1 cellular context compared by ENCODE assay signal in the genomic region with DNA sequence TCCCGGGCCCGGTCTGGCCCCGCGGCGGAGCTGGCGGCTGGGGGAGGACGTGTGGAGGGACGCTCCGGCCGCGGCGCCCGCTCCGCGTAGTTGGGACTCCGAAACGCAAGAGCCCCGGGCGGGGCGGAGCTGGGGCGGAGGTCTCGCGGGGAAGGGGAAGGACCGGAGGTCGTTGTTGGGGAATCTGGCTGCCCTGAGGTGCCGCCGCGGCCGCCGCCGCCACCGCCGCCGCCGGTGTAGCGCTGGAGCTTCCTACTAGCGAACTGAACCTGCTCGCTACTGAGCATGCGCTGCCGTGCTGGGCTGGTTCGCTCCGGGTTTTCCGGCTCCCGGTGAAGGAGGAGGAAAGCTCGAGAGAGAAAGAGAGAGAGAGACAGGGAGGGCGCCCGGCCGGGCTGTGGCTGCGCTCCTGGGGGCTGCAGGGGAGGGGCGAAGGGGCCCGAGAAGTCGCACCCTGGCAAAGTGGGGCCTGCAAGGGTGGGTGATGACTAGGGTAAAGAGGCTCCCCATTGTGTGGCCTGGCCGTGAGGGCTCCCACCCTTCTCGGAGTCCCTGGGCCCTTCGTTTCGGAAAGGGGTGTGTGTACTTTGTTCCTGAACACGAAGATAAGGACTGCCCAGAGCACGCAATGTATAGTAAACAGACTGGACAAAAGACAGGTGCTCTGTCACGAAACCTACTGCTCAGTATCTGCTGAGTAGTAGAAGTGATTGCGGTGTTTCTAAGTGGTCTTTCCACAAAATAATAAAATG.
TF ChIP-seq lines count a peak whose summit lies in the region.

TSS of gene SOS1 (minus strand) at position 281 of the 752 bp plus-strand sequence. CDS start 629 bp downstream, outside the sequence.

TF ChIP-seq in K562, 482 proteins besides CTCF, POLR2A, EP300 and RAD21 (continued from another document and continues in another):
- TF ChIP-seq JUNB (CRISPR knock-in tag; conservative IDR thresholded peaks at IDR 0.05) (no peak), MCM3 (IDR thresholded peaks at IDR 0.05) (no peak), SMARCE1 (IDR thresholded peaks at IDR 0.05) (peak; percentile 56), JUN (IDR thresholded peaks at IDR 0.05; ENCODE audit: borderline replicate concordance, low read depth, low read length) (no peak; the same call in 1 of the 2 replicates), JUN (CRISPR knock-in tag; IDR thresholded peaks at IDR 0.05; ENCODE audit: borderline replicate concordance) (no peak), ZC3H8 (IDR thresholded peaks at IDR 0.05) (no peak), BHLHE40 (IDR thresholded peaks at IDR 0.05; ENCODE audit: low read length) (no peak), ZNF764 (CRISPR knock-in tag; IDR thresholded peaks at IDR 0.05; ENCODE audit: low read depth) (no peak), ZNF511 (CRISPR knock-in tag; IDR thresholded peaks at IDR 0.05) (no peak), HDAC2 (IDR thresholded peaks at IDR 0.05) (peak; percentile 87), ZBTB5 (IDR thresholded peaks at IDR 0.05) (no peak), FOXJ2 (tag; IDR thresholded peaks at IDR 0.05) (peak; percentile 79), ADNP (tag; IDR thresholded peaks at IDR 0.05) (no peak), NCOA6 (IDR thresholded peaks at IDR 0.05) (no peak), ZNF134 (CRISPR knock-in tag; conservative IDR thresholded peaks at IDR 0.05) (no peak), RBM25 (IDR thresholded peaks at IDR 0.05; ENCODE audit: low read depth, low read length, severe bottlenecking) (no peak), ZNF184 (CRISPR knock-in tag; IDR thresholded peaks at IDR 0.05) (no peak), NFYB (IDR thresholded peaks at IDR 0.05; ENCODE audit: extremely low read depth, insufficient read length) (no peak), ZNF133 (CRISPR knock-in tag; IDR thresholded peaks at IDR 0.05) (no peak), ARID4B (CRISPR knock-in tag; IDR thresholded peaks at IDR 0.05) (peak; percentile 44; the same call in 1 of the 2 replicates), IFI16 (CRISPR knock-in tag; IDR thresholded peaks at IDR 0.05) (no peak), ZNF76 (CRISPR knock-in tag; IDR thresholded peaks at IDR 0.05; ENCODE audit: borderline replicate concordance) (no peak), ARHGAP35 (IDR thresholded peaks at IDR 0.05; ENCODE audit: partially characterized antibody) (no peak), BCLAF1 (IDR thresholded peaks at IDR 0.05; ENCODE audit: borderline replicate concordance in 1 of 2, control insufficient read depth in 1 of 2, low read depth in 2 of 2, low read length in 1 of 2) (no peak), ZSCAN32 (CRISPR knock-in tag; IDR thresholded peaks at IDR 0.05) (no peak), TAF1 (IDR thresholded peaks at IDR 0.05; ENCODE audit: control insufficient read depth, extremely low read depth, insufficient read depth, low read length, severe bottlenecking) (peak; percentile 96)
- TF ChIP-seq, protein P1, sequence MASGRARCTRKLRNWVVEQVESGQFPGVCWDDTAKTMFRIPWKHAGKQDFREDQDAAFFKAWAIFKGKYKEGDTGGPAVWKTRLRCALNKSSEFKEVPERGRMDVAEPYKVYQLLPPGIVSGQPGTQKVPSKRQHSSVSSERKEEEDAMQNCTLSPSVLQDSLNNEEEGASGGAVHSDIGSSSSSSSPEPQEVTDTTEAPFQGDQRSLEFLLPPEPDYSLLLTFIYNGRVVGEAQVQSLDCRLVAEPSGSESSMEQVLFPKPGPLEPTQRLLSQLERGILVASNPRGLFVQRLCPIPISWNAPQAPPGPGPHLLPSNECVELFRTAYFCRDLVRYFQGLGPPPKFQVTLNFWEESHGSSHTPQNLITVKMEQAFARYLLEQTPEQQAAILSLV (tag; IDR thresholded peaks at IDR 0.05), result no peak
- TF ChIP-seq, protein P2, sequence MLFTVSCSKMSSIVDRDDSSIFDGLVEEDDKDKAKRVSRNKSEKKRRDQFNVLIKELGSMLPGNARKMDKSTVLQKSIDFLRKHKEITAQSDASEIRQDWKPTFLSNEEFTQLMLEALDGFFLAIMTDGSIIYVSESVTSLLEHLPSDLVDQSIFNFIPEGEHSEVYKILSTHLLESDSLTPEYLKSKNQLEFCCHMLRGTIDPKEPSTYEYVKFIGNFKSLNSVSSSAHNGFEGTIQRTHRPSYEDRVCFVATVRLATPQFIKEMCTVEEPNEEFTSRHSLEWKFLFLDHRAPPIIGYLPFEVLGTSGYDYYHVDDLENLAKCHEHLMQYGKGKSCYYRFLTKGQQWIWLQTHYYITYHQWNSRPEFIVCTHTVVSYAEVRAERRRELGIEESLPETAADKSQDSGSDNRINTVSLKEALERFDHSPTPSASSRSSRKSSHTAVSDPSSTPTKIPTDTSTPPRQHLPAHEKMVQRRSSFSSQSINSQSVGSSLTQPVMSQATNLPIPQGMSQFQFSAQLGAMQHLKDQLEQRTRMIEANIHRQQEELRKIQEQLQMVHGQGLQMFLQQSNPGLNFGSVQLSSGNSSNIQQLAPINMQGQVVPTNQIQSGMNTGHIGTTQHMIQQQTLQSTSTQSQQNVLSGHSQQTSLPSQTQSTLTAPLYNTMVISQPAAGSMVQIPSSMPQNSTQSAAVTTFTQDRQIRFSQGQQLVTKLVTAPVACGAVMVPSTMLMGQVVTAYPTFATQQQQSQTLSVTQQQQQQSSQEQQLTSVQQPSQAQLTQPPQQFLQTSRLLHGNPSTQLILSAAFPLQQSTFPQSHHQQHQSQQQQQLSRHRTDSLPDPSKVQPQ (CRISPR knock-in tag; IDR thresholded peaks at IDR 0.05; ENCODE audit: borderline replicate concordance), result no peak
- TF ChIP-seq, protein P3, sequence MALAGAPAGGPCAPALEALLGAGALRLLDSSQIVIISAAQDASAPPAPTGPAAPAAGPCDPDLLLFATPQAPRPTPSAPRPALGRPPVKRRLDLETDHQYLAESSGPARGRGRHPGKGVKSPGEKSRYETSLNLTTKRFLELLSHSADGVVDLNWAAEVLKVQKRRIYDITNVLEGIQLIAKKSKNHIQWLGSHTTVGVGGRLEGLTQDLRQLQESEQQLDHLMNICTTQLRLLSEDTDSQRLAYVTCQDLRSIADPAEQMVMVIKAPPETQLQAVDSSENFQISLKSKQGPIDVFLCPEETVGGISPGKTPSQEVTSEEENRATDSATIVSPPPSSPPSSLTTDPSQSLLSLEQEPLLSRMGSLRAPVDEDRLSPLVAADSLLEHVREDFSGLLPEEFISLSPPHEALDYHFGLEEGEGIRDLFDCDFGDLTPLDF (CRISPR knock-in tag; IDR thresholded peaks at IDR 0.05), result no peak
- TF ChIP-seq, protein P4, sequence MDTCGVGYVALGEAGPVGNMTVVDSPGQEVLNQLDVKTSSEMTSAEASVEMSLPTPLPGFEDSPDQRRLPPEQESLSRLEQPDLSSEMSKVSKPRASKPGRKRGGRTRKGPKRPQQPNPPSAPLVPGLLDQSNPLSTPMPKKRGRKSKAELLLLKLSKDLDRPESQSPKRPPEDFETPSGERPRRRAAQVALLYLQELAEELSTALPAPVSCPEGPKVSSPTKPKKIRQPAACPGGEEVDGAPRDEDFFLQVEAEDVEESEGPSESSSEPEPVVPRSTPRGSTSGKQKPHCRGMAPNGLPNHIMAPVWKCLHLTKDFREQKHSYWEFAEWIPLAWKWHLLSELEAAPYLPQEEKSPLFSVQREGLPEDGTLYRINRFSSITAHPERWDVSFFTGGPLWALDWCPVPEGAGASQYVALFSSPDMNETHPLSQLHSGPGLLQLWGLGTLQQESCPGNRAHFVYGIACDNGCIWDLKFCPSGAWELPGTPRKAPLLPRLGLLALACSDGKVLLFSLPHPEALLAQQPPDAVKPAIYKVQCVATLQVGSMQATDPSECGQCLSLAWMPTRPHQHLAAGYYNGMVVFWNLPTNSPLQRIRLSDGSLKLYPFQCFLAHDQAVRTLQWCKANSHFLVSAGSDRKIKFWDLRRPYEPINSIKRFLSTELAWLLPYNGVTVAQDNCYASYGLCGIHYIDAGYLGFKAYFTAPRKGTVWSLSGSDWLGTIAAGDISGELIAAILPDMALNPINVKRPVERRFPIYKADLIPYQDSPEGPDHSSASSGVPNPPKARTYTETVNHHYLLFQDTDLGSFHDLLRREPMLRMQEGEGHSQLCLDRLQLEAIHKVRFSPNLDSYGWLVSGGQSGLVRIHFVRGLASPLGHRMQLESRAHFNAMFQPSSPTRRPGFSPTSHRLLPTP (IDR thresholded peaks at IDR 0.05; ENCODE audit: borderline replicate concordance, extremely low read depth, insufficient read length), result no peak
- TF ChIP-seq, protein P5, sequence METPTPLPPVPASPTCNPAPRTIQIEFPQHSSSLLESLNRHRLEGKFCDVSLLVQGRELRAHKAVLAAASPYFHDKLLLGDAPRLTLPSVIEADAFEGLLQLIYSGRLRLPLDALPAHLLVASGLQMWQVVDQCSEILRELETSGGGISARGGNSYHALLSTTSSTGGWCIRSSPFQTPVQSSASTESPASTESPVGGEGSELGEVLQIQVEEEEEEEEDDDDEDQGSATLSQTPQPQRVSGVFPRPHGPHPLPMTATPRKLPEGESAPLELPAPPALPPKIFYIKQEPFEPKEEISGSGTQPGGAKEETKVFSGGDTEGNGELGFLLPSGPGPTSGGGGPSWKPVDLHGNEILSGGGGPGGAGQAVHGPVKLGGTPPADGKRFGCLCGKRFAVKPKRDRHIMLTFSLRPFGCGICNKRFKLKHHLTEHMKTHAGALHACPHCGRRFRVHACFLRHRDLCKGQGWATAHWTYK (CRISPR knock-in tag; IDR thresholded peaks at IDR 0.05), result no peak
- TF ChIP-seq, protein P6, sequence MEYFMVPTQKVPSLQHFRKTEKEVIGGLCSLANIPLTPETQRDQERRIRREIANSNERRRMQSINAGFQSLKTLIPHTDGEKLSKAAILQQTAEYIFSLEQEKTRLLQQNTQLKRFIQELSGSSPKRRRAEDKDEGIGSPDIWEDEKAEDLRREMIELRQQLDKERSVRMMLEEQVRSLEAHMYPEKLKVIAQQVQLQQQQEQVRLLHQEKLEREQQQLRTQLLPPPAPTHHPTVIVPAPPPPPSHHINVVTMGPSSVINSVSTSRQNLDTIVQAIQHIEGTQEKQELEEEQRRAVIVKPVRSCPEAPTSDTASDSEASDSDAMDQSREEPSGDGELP (CRISPR knock-in tag; IDR thresholded peaks at IDR 0.05; ENCODE audit: borderline replicate concordance), result peak; percentile 81
